Comparison of ENCODE assay signal across 9 cellular contexts in genomic region chr4:3013839-3014350, GRCh38. TPM values are rescaled to one million over a fixed set of nuclear protein-coding genes. Genes with fewer than 3 reads are reported as not detected.
DNase-seq lines count a peak whose midpoint lies in the region; ATAC-seq and TF ChIP-seq lines count a peak whose summit lies in the region.
"Had no signal": no experiment of that assay in that cellular context is flagged by ENCODE, and none has a peak within 500 bp of the region (broad histone marks: within the 10 kb centered on the region; RNA-seq: fewer than 3 reads in every experiment).

No MANE protein-coding gene starts in this region.

- no peaks in the 10 kb centered on the region for H3K36me3 Mint-ChIP-seq in activated T-helper 2 cell treated with anti-CD3 and anti-CD28 coated beads, Interferon-gamma antibody, Interleukin-2, Interleukin-4, amounts not matched to agents 10 μg/mL and 5 μg/mL and 100 μg/mL, durations not matched to agents 14 hours and 24 hours and 36 hours (ENCODE audit: low read depth)

- H3K27me3 ChIP-seq in BE2C (no peaks in the 10 kb centered on the region), prostate gland (replicated peaks; ENCODE audit: insufficient read depth) (no peaks in the 10 kb centered on the region), ascending aorta (no peaks in the 10 kb centered on the region)

- no peaks in the 10 kb centered on the region for H3K9me3 ChIP-seq in BE2C
- H3K9me3 ChIP-seq in prostate gland, result no peaks in the 10 kb centered on the region
- H3K9me3 ChIP-seq in ascending aorta, result no peaks in the 10 kb centered on the region

- H3K27ac ChIP-seq in prostate gland (no peak overlapping the region), ascending aorta (no peak overlapping the region)

- no peak overlapping the region for H3K4me3 Mint-ChIP-seq in activated T-helper 2 cell treated with anti-CD3 and anti-CD28 coated beads, Interferon-gamma antibody, Interleukin-2, Interleukin-4, amounts not matched to agents 10 μg/mL and 5 μg/mL and 100 μg/mL, durations not matched to agents 14 hours and 24 hours and 36 hours (ENCODE audit: low read depth)

- peak overlapping the region; percentile 39 for H3K27ac Mint-ChIP-seq in activated T-helper 2 cell treated with anti-CD3 and anti-CD28 coated beads, Interferon-gamma antibody, Interleukin-2, Interleukin-4, amounts not matched to agents 10 μg/mL and 5 μg/mL and 100 μg/mL, durations not matched to agents 14 hours and 24 hours and 36 hours

- H3K4me3 ChIP-seq in BE2C (ENCODE audit: low read depth, low read length) (no peak overlapping the region), prostate gland (no peak overlapping the region), ascending aorta (no peak overlapping the region)

- intact Hi-C loops in activated T-helper 2 cell treated with anti-CD3 and anti-CD28 coated beads, Interferon-gamma antibody, Interleukin-2, Interleukin-4, amounts not matched to agents 10 μg/mL and 5 μg/mL and 100 μg/mL, durations not matched to agents 14 hours and 24 hours and 36 hours (cut with micrococcal nuclease), result no loop called here
- intact Hi-C loops in prostate gland (cut with DNase I) (no loop called here), ascending aorta (cut with DNase I) (no loop called here)

- no peaks in the 10 kb centered on the region for H3K9me3 Mint-ChIP-seq in activated T-helper 2 cell treated with anti-CD3 and anti-CD28 coated beads, Interferon-gamma antibody, Interleukin-2, Interleukin-4, amounts not matched to agents 10 μg/mL and 5 μg/mL and 100 μg/mL, durations not matched to agents 14 hours and 24 hours and 36 hours

- peaks cover 4% of the 10 kb centered on the region for H3K27me3 Mint-ChIP-seq in activated T-helper 2 cell treated with anti-CD3 and anti-CD28 coated beads, Interferon-gamma antibody, Interleukin-2, Interleukin-4, amounts not matched to agents 10 μg/mL and 5 μg/mL and 100 μg/mL, durations not matched to agents 14 hours and 24 hours and 36 hours (ENCODE audit: low read depth)

- H3K4me1 ChIP-seq in BE2C (no peaks in the 10 kb centered on the region), prostate gland (replicated peaks) (no peaks in the 10 kb centered on the region), ascending aorta (peaks cover 0 to 5% of the 10 kb centered on the region in 2 donors)

- DNase-seq in BE2C (peak; percentile 66), kidney glomerular epithelial cell (lab: John Stamatoyannopoulos, UW) (no peak), prostate gland (ENCODE audit: low spot score) (no peak), ascending aorta (ENCODE audit: low spot score in 2 of 2) (no peak)
- no peak for DNase-seq in activated T-helper 2 cell treated with anti-CD3 and anti-CD28 coated beads, Interferon-gamma antibody, Interleukin-2, Interleukin-4, amounts not matched to agents 10 μg/mL and 5 μg/mL and 100 μg/mL, durations not matched to agents 14 hours and 24 hours and 36 hours (ENCODE audit: low spot score)
- DNase-seq: activated CD8-positive, alpha-beta memory T cell treated with anti-CD3 and anti-CD28 coated beads, Interleukin-2, amount 50 U/mL, for 4 hours had no signal

- ATAC-seq in GM18505 (IDR thresholded peaks at IDR 0.05; ENCODE audit: unreplicated experiment) (peak; percentile 58), HG02588 (IDR thresholded peaks at IDR 0.05; ENCODE audit: unreplicated experiment) (peak; percentile 53), GM19328 (IDR thresholded peaks at IDR 0.05; ENCODE audit: unreplicated experiment) (no peak)

- H3K36me3 ChIP-seq in BE2C, result no peaks in the 10 kb centered on the region
- H3K36me3 ChIP-seq in prostate gland, result no peaks in the 10 kb centered on the region
- H3K36me3 ChIP-seq in ascending aorta, result no peaks in the 10 kb centered on the region

- TF ChIP-seq POLR2A in GM18505 (IDR thresholded peaks at IDR 0.05; ENCODE audit: borderline replicate concordance, extremely low read depth, insufficient read depth, insufficient read length) (no peak), prostate gland (IDR thresholded peaks at IDR 0.05) (no peak)

- no peak for TF ChIP-seq CTCF in BE2C (IDR thresholded peaks at IDR 0.05; ENCODE audit: low read depth, low read length)
- TF ChIP-seq CTCF in prostate gland (IDR thresholded peaks at IDR 0.05), result no peak
- TF ChIP-seq CTCF in ascending aorta (IDR thresholded peaks at IDR 0.05), result no peak

- peaks cover 21% of the 10 kb centered on the region for H3K4me1 Mint-ChIP-seq in activated T-helper 2 cell treated with anti-CD3 and anti-CD28 coated beads, Interferon-gamma antibody, Interleukin-2, Interleukin-4, amounts not matched to agents 10 μg/mL and 5 μg/mL and 100 μg/mL, durations not matched to agents 14 hours and 24 hours and 36 hours (ENCODE audit: low read depth)

- WGBS in prostate gland, result 83% methylated on average over 8 of the region's 8 CpGs

RNA-seq across cellular contexts. Expression of gene GRK4, which starts 50.5 kb away (rescaled TPM):
- polyA plus RNA-seq in BE2C (2012; ENCODE audit: insufficient read depth, insufficient read length, low read depth), result 3.8 TPM
- 4.5 and 4.6 TPM in 2 replicates for total RNA-seq in activated T-helper 2 cell treated with anti-CD3 and anti-CD28 coated beads, Interferon-gamma antibody, Interleukin-2, Interleukin-4, amounts not matched to agents 10 μg/mL and 5 μg/mL and 100 μg/mL, durations not matched to agents 14 hours and 24 hours and 36 hours
- total RNA-seq in prostate gland (10 to 100 TPM in 1 of 2 donors, 1 to 10 TPM in 1; 3.4 to 18.9 TPM), ascending aorta (1.9 TPM)

RNA-seq across cellular contexts. Expression of gene NOP14, which starts 50.7 kb away (rescaled TPM):
- 44.8 TPM for polyA plus RNA-seq in BE2C (2012; ENCODE audit: insufficient read depth, insufficient read length, low read depth)
- 104 and 106 TPM in 2 replicates for total RNA-seq in activated T-helper 2 cell treated with anti-CD3 and anti-CD28 coated beads, Interferon-gamma antibody, Interleukin-2, Interleukin-4, amounts not matched to agents 10 μg/mL and 5 μg/mL and 100 μg/mL, durations not matched to agents 14 hours and 24 hours and 36 hours
- total RNA-seq in prostate gland, result 10 to 100 TPM; 16.0 to 17.8 TPM
- total RNA-seq in ascending aorta, result 12.3 TPM
